ENCODE assay signal across 8 cellular contexts in genomic region chr18:22168360-22168921, GRCh38. TPM values are rescaled to one million over a fixed set of nuclear protein-coding genes. Genes with fewer than 3 reads are reported as not detected.
DNase-seq lines count a peak whose midpoint lies in the region; ATAC-seq and TF ChIP-seq lines count a peak whose summit lies in the region.

No MANE protein-coding gene starts in this region.

- H3F3A ChIP-seq in GM23248 (ENCODE audit: insufficient read depth) = no peaks in the 10 kb centered on the region

- no peak overlapping the region for H3K4me2 ChIP-seq in GM23248 (ENCODE audit: unreplicated experiment)

- H3K36me3 Mint-ChIP-seq in natural killer cell = no peaks in the 10 kb centered on the region

- H3K27me3 ChIP-seq in GM23248 (replicated peaks; ENCODE audit: insufficient read depth) = peaks cover 49% of the 10 kb centered on the region

- H3K79me2 ChIP-seq in GM23248 (ENCODE audit: insufficient read depth) = peaks cover 20% of the 10 kb centered on the region

- no peak overlapping the region for H3K9ac ChIP-seq in GM23248

- H3K9me2 ChIP-seq in GM23248 (ENCODE audit: insufficient read depth) = no peaks in the 10 kb centered on the region

- intact Hi-C loops in natural killer cell (cut with micrococcal nuclease) = loop anchor here (10.0 kb wide), 2 partner anchors 96 to 176 kb away; no protein-coding TSS in a partner anchor

- ATAC-seq in natural killer cell (peak; percentile 20 to 47 (median 34)), GM18502 (IDR thresholded peaks at IDR 0.05; ENCODE audit: poor library complexity, unreplicated experiment) (no peak)

- no peaks in the 10 kb centered on the region for H3K36me3 ChIP-seq in GM23248 (ENCODE audit: low read depth)

- in situ Hi-C loops in GM23248 (cut with MboI) = loop anchor here (5.0 kb wide), 1 partner anchor 394 kb away; no protein-coding TSS in a partner anchor

- H3K9me3 ChIP-seq in GM23248 (ENCODE audit: low read depth) = no peaks in the 10 kb centered on the region

- peak; percentile 55 for DNase-seq in DMS53 treated with DMSO at 0.1 percent for 48 hours (lab: John Stamatoyannopoulos, UW; ENCODE audit: unreplicated experiment)
- peak; percentile 27 for DNase-seq in NOMO-1 treated with dmso at 0.1 percent for 144 hours (lab: John Stamatoyannopoulos, UW; ENCODE audit: unreplicated experiment)
- no peak for DNase-seq in coronary artery (ENCODE audit: low spot score)
- no peak for DNase-seq in natural killer cell
- DNase-seq in GM23248 = no peak
- DNase-seq in globus pallidus (ENCODE audit: low spot score) = no peak
- DNase-seq in stimulated activated CD4-positive, alpha-beta T cell treated with anti-CD3 and anti-CD28 coated beads, Interleukin-2, amount 100 ng/mL, for 24 hours = no peak

- H3K4me3 Mint-ChIP-seq in natural killer cell = peak overlapping the region; percentile 68

- no peak overlapping the region for H2AFZ ChIP-seq in GM23248

- H3K27ac ChIP-seq in coronary artery = peak overlapping the region; percentile 97 to 99
- H3K27ac ChIP-seq in GM23248 = no peak overlapping the region

- H4K20me1 ChIP-seq in GM23248 (ENCODE audit: insufficient read depth) = no peaks in the 10 kb centered on the region

- WGBS in GM23248 (ENCODE audit: low coverage in 1 of 2, low lambda C conversion rate in 2 of 2, missing lambda C conversion rate in 2 of 2), 2 experiments = 22 to 26% methylated on average over 35 to 36 of the region's 36 CpGs

- H3K9me3 Mint-ChIP-seq in natural killer cell = no peaks in the 10 kb centered on the region

- H3K4me3 ChIP-seq in coronary artery (peak overlapping the region; percentile 90), GM23248 (no peak overlapping the region)

- no peak for TF ChIP-seq CTCF in coronary artery (IDR thresholded peaks at IDR 0.05)
- no peak for TF ChIP-seq CTCF in natural killer cell (IDR thresholded peaks at IDR 0.05)

- peaks cover 19 to 47% of the 10 kb centered on the region in 2 donors for H3K4me1 Mint-ChIP-seq in natural killer cell

- peaks cover 65 to 66% of the 10 kb centered on the region in 2 donors for H3K27me3 Mint-ChIP-seq in natural killer cell (ENCODE audit: low read depth in 2 of 2)

- H3K4me1 ChIP-seq in GM23248 (ENCODE audit: insufficient read depth) = peaks cover 6% of the 10 kb centered on the region; the same call in 1 of the 2 replicates

- H3K27ac Mint-ChIP-seq in natural killer cell = peak overlapping the region; percentile 22 to 29

RNA-seq across cellular contexts. Expression of gene GATA6, which starts 0.9 kb away (rescaled TPM):
- 1 to 10 TPM in 2 of 3 donors, under 1 TPM in 1; 0.54 to 1.1 (median 1.0) TPM for total RNA-seq in natural killer cell
- 17.6 and 19.0 TPM in 2 replicates for total RNA-seq in GM23248 (2014; rRNA removed; shearing (Covaris generic))
- polyA plus RNA-seq in GM23248 (2016; fragmentation: Nextera tagmentation; extraction: Ambion mirVana) = 6.6 and 6.9 TPM in 2 replicates

Comparison
In these comparisons a context has a peak if more than half of its experiments do, and no peak if none do; other contexts are left out.
1. DNase-seq: peak in DMS53 treated with DMSO at 0.1 percent for 48 hours (single experiment) and NOMO-1 treated with dmso at 0.1 percent for 144 hours (single experiment); none in coronary artery (single experiment), natural killer cell (single experiment), GM23248 (single experiment), globus pallidus (single experiment) and stimulated activated CD4-positive, alpha-beta T cell treated with anti-CD3 and anti-CD28 coated beads, Interleukin-2, amount 100 ng/mL, for 24 hours (0 of 2).